Comparison of ENCODE assay signal across 28 cellular contexts in the genomic region with DNA sequence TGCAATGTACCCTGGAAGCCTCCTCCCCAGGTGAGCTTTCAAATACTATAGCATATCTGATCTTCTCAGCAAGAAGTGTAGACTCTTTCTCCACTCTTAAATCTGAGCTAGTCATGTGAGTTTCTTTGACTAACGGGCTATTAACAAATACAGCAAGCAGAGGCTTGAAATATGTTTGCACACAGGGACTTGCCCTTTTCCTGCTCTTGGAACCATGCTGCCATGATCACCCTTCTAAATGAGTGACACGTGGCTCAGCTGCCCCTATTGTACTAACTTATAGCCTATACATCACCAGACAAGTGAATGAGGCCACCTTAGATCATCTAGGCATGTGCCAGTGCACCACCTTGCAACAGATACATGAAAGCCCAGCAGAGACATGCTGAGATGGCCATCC.
"Had no signal": no experiment of that assay in that cellular context is flagged by ENCODE, and none has a peak within 500 bp of the region (broad histone marks: within the 10 kb centered on the region; RNA-seq: fewer than 3 reads in every experiment).

No MANE protein-coding gene starts in this region.

- H3K27ac Mint-ChIP-seq: naive thymus-derived CD8-positive, alpha-beta T cell; natural killer cell treated with Interleukin-12 subunit alpha and Interleukin-12 subunit beta and Interleukin-15 and Interleukin-18, amount 100 ng/mL, for 72 hours; nephron progenitor cell; stimulated activated effector memory CD8-positive, alpha-beta T cell treated with anti-CD3 and anti-CD28 coated beads, Interleukin-12 subunit alpha, Interleukin-12 subunit beta, amount 100 ng/mL, for 72 hours; stimulated activated naive B cell treated with anti-CD40 and anti-IgM and Interleukin-4, amounts not matched to agents 10 μg/mL and 1 μg/mL and 100 μg/mL, for 72 hours; stimulated activated naive CD8-positive, alpha-beta T cell treated with anti-CD3 and anti-CD28 coated beads, Interleukin-15, Interleukin-2, amounts not matched to agents 100 ng/mL and 50 ng/mL, for 24 hours had no signal

- ATAC-seq: naive thymus-derived CD8-positive, alpha-beta T cell; natural killer cell treated with Interleukin-12 subunit alpha and Interleukin-12 subunit beta and Interleukin-15 and Interleukin-18, amount 100 ng/mL, for 72 hours; pancreas; psoas muscle; right cardiac atrium; right lobe of liver; stimulated activated effector memory CD8-positive, alpha-beta T cell treated with anti-CD3 and anti-CD28 coated beads, Interleukin-12 subunit alpha, Interleukin-12 subunit beta, amount 100 ng/mL, for 72 hours; stimulated activated naive B cell treated with anti-CD40 and anti-IgM and Interleukin-4, amounts not matched to agents 10 μg/mL and 1 μg/mL and 100 μg/mL, for 72 hours had no signal

- H3K9me3 Mint-ChIP-seq: naive thymus-derived CD8-positive, alpha-beta T cell; natural killer cell treated with Interleukin-12 subunit alpha and Interleukin-12 subunit beta and Interleukin-15 and Interleukin-18, amount 100 ng/mL, for 72 hours; neural crest cell; stimulated activated effector memory CD8-positive, alpha-beta T cell treated with anti-CD3 and anti-CD28 coated beads, Interleukin-12 subunit alpha, Interleukin-12 subunit beta, amount 100 ng/mL, for 72 hours; stimulated activated naive B cell treated with anti-CD40 and anti-IgM and Interleukin-4, amounts not matched to agents 10 μg/mL and 1 μg/mL and 100 μg/mL, for 72 hours; stimulated activated naive CD8-positive, alpha-beta T cell treated with anti-CD3 and anti-CD28 coated beads, Interleukin-15, Interleukin-2, amounts not matched to agents 100 ng/mL and 50 ng/mL, for 24 hours had no signal

- H3K27me3 ChIP-seq: neutrophil, pancreas, right lobe of liver, sigmoid colon, stomach, thyroid gland, tibial nerve, upper lobe of left lung, vagina had no signal

- H3K4me3 ChIP-seq: pancreas, psoas muscle, right lobe of liver, sigmoid colon, stomach, thoracic aorta, thyroid gland, tibial nerve, upper lobe of left lung, vagina had no signal

- DNase-seq: naive thymus-derived CD8-positive, alpha-beta T cell; nephron progenitor cell; nucleus accumbens; pancreas; psoas muscle; right cardiac atrium; right lobe of liver; sigmoid colon; small intestine; stimulated activated CD4-positive, alpha-beta T cell treated with anti-CD3 and anti-CD28 coated beads, Interleukin-15, amount 100 ng/mL, for 24 hours; stimulated activated CD4-positive, alpha-beta T cell treated with anti-CD3 and anti-CD28 coated beads, Interleukin-2, amount 100 ng/mL, for 24 hours; stimulated activated CD4-positive, alpha-beta T cell treated with anti-CD3 and anti-CD28 coated beads, Interleukin-2, amount 100 ng/mL, for 48 hours; stimulated activated CD4-positive, alpha-beta T cell treated with anti-CD3 and anti-CD28 coated beads, Interleukin-4, amount 100 ng/mL, for 24 hours; stimulated activated naive B cell treated with anti-CD40 and anti-IgM and Interleukin-4, amounts not matched to agents 10 μg/mL and 1 μg/mL and 100 μg/mL, for 72 hours; stimulated activated naive CD4-positive, alpha-beta T cell treated with Interleukin-2 at 50 U/mL for 16 hours; stomach; thyroid gland; trophoblast cell; upper lobe of left lung had no signal

- H3K27ac ChIP-seq: neutrophil, pancreas, psoas muscle, right lobe of liver, sigmoid colon, stomach, thoracic aorta, thyroid gland, tibial nerve, upper lobe of left lung, vagina had no signal

- H3K27me3 Mint-ChIP-seq: naive thymus-derived CD8-positive, alpha-beta T cell; natural killer cell treated with Interleukin-12 subunit alpha and Interleukin-12 subunit beta and Interleukin-15 and Interleukin-18, amount 100 ng/mL, for 72 hours; stimulated activated naive B cell treated with anti-CD40 and anti-IgM and Interleukin-4, amounts not matched to agents 10 μg/mL and 1 μg/mL and 100 μg/mL, for 72 hours; stimulated activated naive CD8-positive, alpha-beta T cell treated with anti-CD3 and anti-CD28 coated beads, Interleukin-15, Interleukin-2, amounts not matched to agents 100 ng/mL and 50 ng/mL, for 24 hours had no signal

- H3K4me1 Mint-ChIP-seq: neural crest cell; stimulated activated effector memory CD8-positive, alpha-beta T cell treated with anti-CD3 and anti-CD28 coated beads, Interleukin-12 subunit alpha, Interleukin-12 subunit beta, amount 100 ng/mL, for 72 hours; stimulated activated naive B cell treated with anti-CD40 and anti-IgM and Interleukin-4, amounts not matched to agents 10 μg/mL and 1 μg/mL and 100 μg/mL, for 72 hours had no signal

- H3K4me3 Mint-ChIP-seq: naive thymus-derived CD8-positive, alpha-beta T cell; natural killer cell treated with Interleukin-12 subunit alpha and Interleukin-12 subunit beta and Interleukin-15 and Interleukin-18, amount 100 ng/mL, for 72 hours; nephron progenitor cell; neural crest cell; stimulated activated effector memory CD8-positive, alpha-beta T cell treated with anti-CD3 and anti-CD28 coated beads, Interleukin-12 subunit alpha, Interleukin-12 subunit beta, amount 100 ng/mL, for 72 hours; stimulated activated naive B cell treated with anti-CD40 and anti-IgM and Interleukin-4, amounts not matched to agents 10 μg/mL and 1 μg/mL and 100 μg/mL, for 72 hours; stimulated activated naive CD8-positive, alpha-beta T cell treated with anti-CD3 and anti-CD28 coated beads, Interleukin-15, Interleukin-2, amounts not matched to agents 100 ng/mL and 50 ng/mL, for 24 hours had no signal

- H3K36me3 Mint-ChIP-seq: natural killer cell treated with Interleukin-12 subunit alpha and Interleukin-12 subunit beta and Interleukin-15 and Interleukin-18, amount 100 ng/mL, for 72 hours; stimulated activated effector memory CD8-positive, alpha-beta T cell treated with anti-CD3 and anti-CD28 coated beads, Interleukin-12 subunit alpha, Interleukin-12 subunit beta, amount 100 ng/mL, for 72 hours had no signal

- H3K36me3 ChIP-seq: neutrophil, pancreas, right lobe of liver, sigmoid colon, thoracic aorta, thyroid gland, upper lobe of left lung, vagina had no signal

- FAIRE-seq: pancreas, small intestine, urothelium cell line had no signal
